10 cellular contexts compared by ENCODE assay signal in the genomic region with DNA sequence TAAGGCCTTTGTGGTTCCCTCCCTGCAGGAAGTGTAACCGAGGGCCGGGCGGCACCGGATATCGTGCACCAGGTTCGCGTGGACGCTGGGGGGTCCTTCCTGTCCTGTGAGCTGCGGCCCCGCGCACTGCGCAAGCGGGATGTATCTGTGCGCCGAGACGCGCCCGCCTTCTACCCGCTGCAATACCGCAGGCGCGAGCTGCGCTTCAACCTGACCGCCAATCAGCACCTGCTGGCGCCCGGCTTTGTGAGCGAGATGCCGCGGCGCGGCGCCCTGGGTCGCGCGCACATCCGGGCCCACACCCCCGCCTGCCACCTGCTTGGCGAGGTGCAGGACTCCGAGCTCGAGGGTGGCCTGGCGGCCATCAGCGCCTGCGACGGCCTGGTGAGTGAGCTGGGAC. TPM values are rescaled to one million over a fixed set of nuclear protein-coding genes. Genes with fewer than 3 reads are reported as not detected.
A peak's percentile ranks its signal among the peaks of the same experiment; 100 is the strongest.
DNase-seq lines count a peak whose midpoint lies in the region; ATAC-seq and TF ChIP-seq lines count a peak whose summit lies in the region.
"Had no signal": no experiment of that assay in that cellular context is flagged by ENCODE, and none has a peak within 500 bp of the region (broad histone marks: within the 10 kb centered on the region; RNA-seq: fewer than 3 reads in every experiment).

No MANE protein-coding gene starts in this region.

- TF ChIP-seq CTCF in Calu3 (IDR thresholded peaks at IDR 0.05; ENCODE audit: unreplicated experiment) (no peak), WERI-Rb-1 (IDR thresholded peaks at IDR 0.05; ENCODE audit: low read depth, low read length) (no peak)

- H3K4me3 Mint-ChIP-seq in CD4-positive, alpha-beta memory T cell, result peak overlapping the region in 4 of 8 donors; percentile 25 to 73 (median 58)
- H3K4me3 Mint-ChIP-seq in activated CD4-positive, alpha-beta memory T cell treated with anti-CD3 and anti-CD28 coated beads for 36 hours, result peak overlapping the region; percentile 35
- H3K4me3 Mint-ChIP-seq in Calu3 (ENCODE audit: low read depth, unreplicated experiment), result no peak overlapping the region
- H3K4me3 Mint-ChIP-seq: neural progenitor cell had no signal

- intact Hi-C loops in CD4-positive, alpha-beta memory T cell (cut with micrococcal nuclease), result loop anchor here (1.0 kb wide), 2 partner anchors 11 to 36 kb away; a partner anchor contains a TSS
- intact Hi-C loops in activated CD4-positive, alpha-beta memory T cell treated with anti-CD3 and anti-CD28 coated beads for 36 hours (cut with micrococcal nuclease), result no loop called here
- intact Hi-C loops in Calu3 (cut with micrococcal nuclease; ENCODE audit: unreplicated experiment), result no loop called here

- H3K36me3 Mint-ChIP-seq in CD4-positive, alpha-beta memory T cell, result no peaks in the 10 kb centered on the region
- no peaks in the 10 kb centered on the region for H3K36me3 Mint-ChIP-seq in activated CD4-positive, alpha-beta memory T cell treated with anti-CD3 and anti-CD28 coated beads for 36 hours
- H3K36me3 Mint-ChIP-seq in Calu3 (ENCODE audit: insufficient read depth, unreplicated experiment), result no peaks in the 10 kb centered on the region
- H3K36me3 Mint-ChIP-seq: neural progenitor cell had no signal

- H3K4me1 Mint-ChIP-seq in CD4-positive, alpha-beta memory T cell, result peaks cover 13 to 23% (median 17%) of the 10 kb centered on the region in 4 donors
- peaks cover 8% of the 10 kb centered on the region for H3K4me1 Mint-ChIP-seq in activated CD4-positive, alpha-beta memory T cell treated with anti-CD3 and anti-CD28 coated beads for 36 hours (ENCODE audit: low read depth)
- H3K4me1 Mint-ChIP-seq in Calu3 (ENCODE audit: low read depth, unreplicated experiment), result no peaks in the 10 kb centered on the region

- H3K27ac ChIP-seq in CD4-positive, alpha-beta memory T cell (ENCODE audit: low read depth, low read length), result no peak overlapping the region
- H3K27ac ChIP-seq in caudate nucleus (ENCODE audit: low read depth, low read length) (no peak overlapping the region), WERI-Rb-1 (no peak overlapping the region)
- H3K27ac ChIP-seq: neural progenitor cell had no signal

- H3K27ac Mint-ChIP-seq in CD4-positive, alpha-beta memory T cell, result peak overlapping the region; percentile 57 to 92 (median 73)
- H3K27ac Mint-ChIP-seq in activated CD4-positive, alpha-beta memory T cell treated with anti-CD3 and anti-CD28 coated beads for 36 hours, result no peak overlapping the region
- no peak overlapping the region for H3K27ac Mint-ChIP-seq in Calu3 (ENCODE audit: unreplicated experiment)
- H3K27ac Mint-ChIP-seq: neural progenitor cell had no signal

- POLR2A ChIA-PET in CD4-positive, alpha-beta memory T cell (lab: Charles Lee; ENCODE audit: partially characterized antibody), result interaction anchor here (0.8 to 2.0 kb wide), 5 partner anchors 10 to 39 kb away, joined by 3 to 13 read pairs (median 3); a partner anchor contains a TSS
- POLR2A ChIA-PET in activated CD4-positive, alpha-beta memory T cell treated with anti-CD3 and anti-CD28 coated beads for 36 hours (lab: Charles Lee), result interaction anchor here (0.7 kb wide), 1 partner anchor 36 kb away, joined by 3 read pairs; a partner anchor contains a TSS

- CTCF ChIA-PET in CD4-positive, alpha-beta memory T cell (lab: Charles Lee; ENCODE audit: partially characterized antibody), result interaction anchor here (0.8 to 2.0 kb wide), 2 partner anchors 15 to 18 kb away, joined by 3 to 5 read pairs; no protein-coding TSS in a partner anchor
- CTCF ChIA-PET in activated CD4-positive, alpha-beta memory T cell treated with anti-CD3 and anti-CD28 coated beads for 36 hours (lab: Charles Lee), result interaction anchor here (1.5 kb wide), 1 partner anchor 18 kb away, joined by 3 read pairs; no protein-coding TSS in a partner anchor
- CTCF ChIA-PET in Calu3 (lab: Charles Lee), result no interaction called here

- no peak overlapping the region for H3K4me3 ChIP-seq in CD4-positive, alpha-beta memory T cell (ENCODE audit: low read length in 2 of 2)
- H3K4me3 ChIP-seq in WERI-Rb-1 (ENCODE audit: low read depth, low read length), result no peak overlapping the region
- H3K4me3 ChIP-seq: neural progenitor cell had no signal

- peaks cover 15% of the 10 kb centered on the region for H3K4me1 ChIP-seq in CD4-positive, alpha-beta memory T cell (ENCODE audit: insufficient read depth, low read length)

- no peaks in the 10 kb centered on the region for H3K27me3 ChIP-seq in CD4-positive, alpha-beta memory T cell (ENCODE audit: insufficient read depth, low read length)
- H3K27me3 ChIP-seq in WERI-Rb-1 (ENCODE audit: insufficient read depth, low read depth, severe bottlenecking), result no peaks in the 10 kb centered on the region
- H3K27me3 ChIP-seq: neural progenitor cell had no signal

- H3K9me3 Mint-ChIP-seq in CD4-positive, alpha-beta memory T cell, result no peaks in the 10 kb centered on the region
- no peaks in the 10 kb centered on the region for H3K9me3 Mint-ChIP-seq in activated CD4-positive, alpha-beta memory T cell treated with anti-CD3 and anti-CD28 coated beads for 36 hours
- H3K9me3 Mint-ChIP-seq in Calu3 (ENCODE audit: low read depth, unreplicated experiment), result no peaks in the 10 kb centered on the region
- H3K9me3 Mint-ChIP-seq: neural progenitor cell had no signal

- no peaks in the 10 kb centered on the region for H3K9me3 ChIP-seq in CD4-positive, alpha-beta memory T cell (ENCODE audit: control insufficient read depth in 1 of 2, low read length in 2 of 2)
- no peaks in the 10 kb centered on the region for H3K9me3 ChIP-seq in WERI-Rb-1 (ENCODE audit: severe bottlenecking)

- BruUV-seq in Calu3 (replicated peaks; lab: Mats Ljungman, UMichigan), result no TSS peak

- peak; percentile 61 to 74 (median 69) for DNase-seq in CD4-positive, alpha-beta memory T cell
- peak; percentile 76 for DNase-seq in activated CD4-positive, alpha-beta memory T cell treated with anti-CD3 and anti-CD28 coated beads for 36 hours
- DNase-seq in caudate nucleus (lab: John Stamatoyannopoulos, UW), result peak in 41 of 61 donors; percentile 9 to 74 (median 40)
- DNase-seq in stimulated activated CD4-positive, alpha-beta T cell treated with anti-CD3 and anti-CD28 coated beads, Interleukin-1b, Interleukin-23, amount 100 ng/mL, for 1 hour (ENCODE audit: low read depth in 2 of 2), result peak; percentile 13 to 23
- DNase-seq in Calu3, result no peak
- no peak for DNase-seq in WERI-Rb-1
- no peak for DNase-seq in NK-92 (lab: John Stamatoyannopoulos, UW; ENCODE audit: unreplicated experiment)
- DNase-seq: NCI-H2171 treated with DMSO at 0.1 percent for 48 hours had no signal

- ATAC-seq in HG02763 (IDR thresholded peaks at IDR 0.05; ENCODE audit: unreplicated experiment), result no peak

- H3K27me3 Mint-ChIP-seq in CD4-positive, alpha-beta memory T cell, result no peaks in the 10 kb centered on the region
- no peaks in the 10 kb centered on the region for H3K27me3 Mint-ChIP-seq in activated CD4-positive, alpha-beta memory T cell treated with anti-CD3 and anti-CD28 coated beads for 36 hours
- H3K27me3 Mint-ChIP-seq in Calu3 (ENCODE audit: unreplicated experiment), result peaks cover 20% of the 10 kb centered on the region

- no peaks in the 10 kb centered on the region for H3K36me3 ChIP-seq in CD4-positive, alpha-beta memory T cell (ENCODE audit: insufficient read depth, low read length)
- no peaks in the 10 kb centered on the region for H3K36me3 ChIP-seq in WERI-Rb-1
- H3K36me3 ChIP-seq: neural progenitor cell had no signal

RNA-seq across cellular contexts. Expression of a gene that starts 35.9 kb away (rescaled TPM):
- 1 to 10 TPM; 1.7 to 2.7 TPM for total RNA-seq in CD4-positive, alpha-beta memory T cell
- polyA plus RNA-seq in CD4-positive, alpha-beta memory T cell, result under 1 TPM in 1 of 2 donors, not detected in 1; 0.26 TPM
- total RNA-seq in activated CD4-positive, alpha-beta memory T cell treated with anti-CD3 and anti-CD28 coated beads for 36 hours, result under 1 TPM in 1 of 2 experiments, not detected in 1; 0.81 TPM
- total RNA-seq in Calu3 (2022), result 1.9 and 5.3 TPM in 2 replicates

RNA-seq across cellular contexts. Expression of a gene that starts 36.0 kb away (rescaled TPM):
- total RNA-seq in CD4-positive, alpha-beta memory T cell, result 10 to 100 TPM; 19.9 to 23.1 TPM
- polyA plus RNA-seq in CD4-positive, alpha-beta memory T cell, result 10 to 100 TPM in 1 of 2 donors, 1 to 10 TPM in 1; 9.3 to 23.8 TPM
- 10 to 100 TPM; 27.7 to 28.1 TPM for total RNA-seq in activated CD4-positive, alpha-beta memory T cell treated with anti-CD3 and anti-CD28 coated beads for 36 hours
- total RNA-seq in Calu3 (2022), result 29.1 and 31.9 TPM in 2 replicates

RNA-seq across cellular contexts. Expression of a gene that starts 50.8 kb away (rescaled TPM):
- 1 to 10 TPM; 2.4 to 3.0 TPM for total RNA-seq in CD4-positive, alpha-beta memory T cell
- under 1 TPM in 1 of 2 donors, not detected in 1; 0.98 TPM for polyA plus RNA-seq in CD4-positive, alpha-beta memory T cell
- 1 to 10 TPM; 1.3 to 1.7 TPM for total RNA-seq in activated CD4-positive, alpha-beta memory T cell treated with anti-CD3 and anti-CD28 coated beads for 36 hours
- total RNA-seq in Calu3 (2022), result 0.88 and 1.4 TPM in 2 replicates

Comparison
In these comparisons a context has a peak if more than half of its experiments do, and no peak if none do; other contexts are left out.
1. DNase-seq: peak in CD4-positive, alpha-beta memory T cell (5 of 5), activated CD4-positive, alpha-beta memory T cell treated with anti-CD3 and anti-CD28 coated beads for 36 hours (single experiment), caudate nucleus (41 of 61) and stimulated activated CD4-positive, alpha-beta T cell treated with anti-CD3 and anti-CD28 coated beads, Interleukin-1b, Interleukin-23, amount 100 ng/mL, for 1 hour (2 of 2); none in Calu3 (single experiment), WERI-Rb-1 (single experiment) and NK-92 (single experiment).
2. H3K27ac Mint-ChIP-seq: peak in CD4-positive, alpha-beta memory T cell (7 of 7); none in activated CD4-positive, alpha-beta memory T cell treated with anti-CD3 and anti-CD28 coated beads for 36 hours (single experiment) and Calu3 (single experiment).